Comparison of ENCODE assay signal across 29 cellular contexts in genomic region chr6:12473494-12473893, GRCh38.
A peak's percentile ranks its signal among the peaks of the same experiment; 100 is the strongest.
DNase-seq lines count a peak whose midpoint lies in the region; ATAC-seq, FAIRE-seq and TF ChIP-seq lines count a peak whose summit lies in the region.
"Had no signal": no experiment of that assay in that cellular context is flagged by ENCODE, and none has a peak within 500 bp of the region (broad histone marks: within the 10 kb centered on the region; RNA-seq: fewer than 3 reads in every experiment).

No MANE protein-coding gene starts in this region.

- no peak overlapping the region for H3K9ac ChIP-seq in mammary epithelial cell (ENCODE audit: insufficient read depth, low read length)
- 0 out of 2 replicates have a peak overlapping the region, but pooled peaks have one; percentile 24 for H3K9ac ChIP-seq in iPS-20b (ENCODE audit: low read depth, low read length)
- H3K9ac ChIP-seq in colonic mucosa (ENCODE audit: low read depth in 2 of 2, low read length in 2 of 2) = no peak overlapping the region

- H3K4me1 ChIP-seq in mammary epithelial cell (ENCODE audit: insufficient read depth, low read length) = peaks cover 28% of the 10 kb centered on the region
- peaks cover 6% of the 10 kb centered on the region for H3K4me1 ChIP-seq in iPS-20b (ENCODE audit: insufficient read depth, low read length)
- peaks cover 0 to 50% (median 14%) of the 10 kb centered on the region in 4 donors for H3K4me1 ChIP-seq in tibial artery
- no peaks in the 10 kb centered on the region for H3K4me1 ChIP-seq in colonic mucosa
- H3K4me1 ChIP-seq in body of pancreas = peaks cover 28% of the 10 kb centered on the region
- H3K4me1 ChIP-seq: gastrocnemius medialis had no signal

- H3K27me3 ChIP-seq in mammary epithelial cell (ENCODE audit: insufficient read depth, low read length) (no peaks in the 10 kb centered on the region), iPS-20b (ENCODE audit: insufficient read depth, low read length) (no peaks in the 10 kb centered on the region), tibial artery (no peaks in the 10 kb centered on the region), colonic mucosa (no peaks in the 10 kb centered on the region), body of pancreas (no peaks in the 10 kb centered on the region)
- H3K27me3 ChIP-seq: gastrocnemius medialis, ovary, SJSA1 had no signal

- TF ChIP-seq CTCF in mammary epithelial cell (conservative IDR thresholded peaks at IDR 0.05 in 1 of 2, IDR thresholded peaks at IDR 0.05 in 1 of 2; ENCODE audit: extremely low read depth in 1 of 2, insufficient read depth in 1 of 2, low read depth in 1 of 2, low read length in 2 of 2) = no peak
- no peak for TF ChIP-seq CTCF in tibial artery (IDR thresholded peaks at IDR 0.05)
- no peak for TF ChIP-seq CTCF in D721Med (IDR thresholded peaks at IDR 0.05; ENCODE audit: insufficient read depth, missing control alignments)
- TF ChIP-seq CTCF in colonic mucosa (IDR thresholded peaks at IDR 0.05) = no peak
- TF ChIP-seq CTCF in body of pancreas (IDR thresholded peaks at IDR 0.05) = no peak

- H3K27ac ChIP-seq in mammary epithelial cell (ENCODE audit: insufficient read depth, low read depth, low read length) = peak overlapping the region; percentile 46
- H3K27ac ChIP-seq in iPS-20b (ENCODE audit: low read length) = no peak overlapping the region
- peak overlapping the region; percentile 70 to 72 for H3K27ac ChIP-seq in tibial artery
- H3K27ac ChIP-seq in colonic mucosa = no peak overlapping the region
- H3K27ac ChIP-seq in body of pancreas = peak overlapping the region in 2 of 4 donors; percentile 44 to 59
- H3K27ac ChIP-seq: gastrocnemius medialis, ovary, SJSA1 had no signal

- intact Hi-C loops in mammary epithelial cell (cut with micrococcal nuclease) (loop anchor here (2.0 to 5.0 kb wide), 5 partner anchors 35 to 183 kb away; partner anchors contain the start of gene EDN1), tibial artery (cut with DNase I; ENCODE audit: low total_unique reads) (no loop called here), colonic mucosa (cut with DNase I) (no loop called here), body of pancreas (cut with DNase I) (no loop called here)

- H4K20me1 ChIP-seq in mammary epithelial cell (ENCODE audit: insufficient read depth, low read length) = no peaks in the 10 kb centered on the region

- in situ Hi-C loops in mammary epithelial cell (cut with MboI; ENCODE audit: low sequenced_read_pairs in 2 of 2) = loop anchor here in 1 of 2 donors (10.0 kb wide), 1 partner anchor 179 kb away; the partner anchor contains the start of gene EDN1

- no peaks in the 10 kb centered on the region for H3K9me3 ChIP-seq in mammary epithelial cell (replicated peaks; ENCODE audit: insufficient read depth, low read length)
- no peaks in the 10 kb centered on the region for H3K9me3 ChIP-seq in iPS-20b (ENCODE audit: insufficient read depth, low read depth, low read length)
- H3K9me3 ChIP-seq in tibial artery = no peaks in the 10 kb centered on the region
- H3K9me3 ChIP-seq in colonic mucosa = no peaks in the 10 kb centered on the region
- no peaks in the 10 kb centered on the region for H3K9me3 ChIP-seq in body of pancreas
- H3K9me3 ChIP-seq: gastrocnemius medialis, ovary, SJSA1 had no signal

- no peak overlapping the region for H2AFZ ChIP-seq in mammary epithelial cell (ENCODE audit: low read depth, low read length)

- H3K4me3 ChIP-seq in mammary epithelial cell (replicated peaks in 1 of 3; ENCODE audit: insufficient read depth in 1 of 3, low read depth in 2 of 3, low read length in 3 of 3) (no peak overlapping the region), iPS-20b (ENCODE audit: low read length) (no peak overlapping the region), tibial artery (no peak overlapping the region), colonic mucosa (no peak overlapping the region), body of pancreas (no peak overlapping the region)
- H3K4me3 ChIP-seq: gastrocnemius medialis, ovary, SJSA1 had no signal

- peak; percentile 59 for DNase-seq in NCI-H526 treated with DMSO at 0.1 percent for 48 hours (lab: John Stamatoyannopoulos, UW)
- DNase-seq in mammary epithelial cell = no peak
- DNase-seq in tibial artery = no peak
- no peak for DNase-seq in D721Med (ENCODE audit: insufficient read length, low spot score)
- no peak for DNase-seq in colonic mucosa
- no peak for DNase-seq in body of pancreas
- DNase-seq: ACHN; activated CD4-positive, alpha-beta T cell treated with anti-CD3 and anti-CD28 coated beads for 4 hours; activated effector memory CD4-positive, alpha-beta T cell treated with anti-CD3 and anti-CD28 coated beads, Interleukin-2, amount 50 U/mL, for 16 hours; activated T-cell treated with anti-CD3 and anti-CD28 coated beads, Interleukin-2, amount 50 U/mL, for 24 hours; anterior cingulate cortex; CD4-positive, alpha-beta memory T cell; central memory CD4-positive, alpha-beta T cell; dermis blood vessel endothelial cell; EL; endodermal cell; HFFc6; IMR-90; MV-4-11; NCI-H146; NCI-H345; NCI-H774; nephron progenitor cell; stimulated activated naive CD4-positive, alpha-beta T cell; T-helper 9 cell had no signal

- dilution Hi-C loops in mammary epithelial cell (cut with HindIII; ENCODE audit: low sequenced_read_pairs) = no loop called here

- ATAC-seq in body of pancreas = no peak

- CTCF ChIA-PET in mammary epithelial cell (lab: Charles Lee; ENCODE audit: low non-redundant PET) = no interaction called here

- H3K36me3 ChIP-seq in mammary epithelial cell (ENCODE audit: insufficient read depth, low read length) (no peaks in the 10 kb centered on the region), iPS-20b (ENCODE audit: insufficient read depth, low read depth, low read length) (no peaks in the 10 kb centered on the region), tibial artery (no peaks in the 10 kb centered on the region), colonic mucosa (no peaks in the 10 kb centered on the region), body of pancreas (replicated peaks in 1 of 2; ENCODE audit: insufficient read depth in 1 of 2, low read depth in 2 of 2) (no peaks in the 10 kb centered on the region)
- H3K36me3 ChIP-seq: gastrocnemius medialis, ovary, SJSA1 had no signal

- 100% methylated on average over 1 of the region's 1 CpG for WGBS in mammary epithelial cell (ENCODE audit: low coverage, missing lambda C conversion rate)
- WGBS in body of pancreas, 2 donors = 65 to 89% methylated on average over 1 of the region's 1 CpG

- BruUV-seq in mammary epithelial cell (replicated peaks; lab: Mats Ljungman, UMichigan) = no TSS peak

- H3K79me2 ChIP-seq in mammary epithelial cell (ENCODE audit: insufficient read depth, low read length) = no peaks in the 10 kb centered on the region

- FAIRE-seq in D721Med (lab: Jason Lieb, UNC) = no peak

- TF ChIP-seq POLR2A in body of pancreas (IDR thresholded peaks at IDR 0.05) = no peak

- no peak overlapping the region for H3K4me2 ChIP-seq in mammary epithelial cell (ENCODE audit: insufficient read depth, low read depth, low read length)

Comparison
In these comparisons a context has a peak if more than half of its experiments do, and no peak if none do; other contexts are left out.
1. H3K27ac ChIP-seq: peak in mammary epithelial cell (single experiment) and tibial artery (2 of 2); none in iPS-20b (single experiment) and colonic mucosa (single experiment).